Comparison of ENCODE assay signal across 20 cellular contexts in the genomic region with DNA sequence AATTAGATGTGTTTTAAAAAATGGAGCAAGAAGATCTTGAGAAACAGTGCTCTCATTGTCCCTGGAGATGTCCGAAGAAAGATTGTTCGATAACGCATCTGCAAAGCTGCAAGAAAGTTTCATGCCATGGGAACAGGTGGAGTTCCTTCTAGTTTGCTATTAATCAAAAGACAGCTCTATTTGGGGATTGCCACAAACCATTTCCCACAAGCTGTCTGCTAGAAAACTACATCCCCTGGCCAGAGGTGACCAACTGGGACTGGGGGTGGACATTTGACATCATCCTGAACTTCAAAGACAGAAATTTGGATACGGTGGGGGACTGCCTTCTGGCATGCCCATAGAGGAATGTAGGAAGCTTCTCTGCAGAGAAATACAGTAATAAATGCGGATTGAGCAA. TPM values are rescaled to one million over a fixed set of nuclear protein-coding genes. Genes with fewer than 3 reads are reported as not detected.
DNase-seq lines count a peak whose midpoint lies in the region; ATAC-seq, FAIRE-seq and TF ChIP-seq lines count a peak whose summit lies in the region.
"Had no signal": no experiment of that assay in that cellular context is flagged by ENCODE, and none has a peak within 500 bp of the region (broad histone marks: within the 10 kb centered on the region; RNA-seq: fewer than 3 reads in every experiment).

No MANE protein-coding gene starts in this region.

- no TSS peak for BruUV-seq in Panc1 (replicated peaks; lab: Mats Ljungman, UMichigan)

- 92% methylated on average over 5 of the region's 5 CpGs for WGBS in suprapubic skin

- intact Hi-C loops in Panc1 (cut with micrococcal nuclease; ENCODE audit: unreplicated experiment), result no loop called here

- in situ Hi-C loops in Panc1 (cut with HindIII; ENCODE audit: low pct_unique_long_range_greater_than_20kb, low sequenced_read_pairs), result no loop called here

- H3K4me3 ChIP-seq in Panc1 (ENCODE audit: low read depth in 2 of 2, low read length in 2 of 2) (no peak overlapping the region), suprapubic skin (no peak overlapping the region)
- H3K4me3 ChIP-seq: BLaER1, GM12878, GM23248, HAP-1 had no signal

- ATAC-seq in Panc1, result no peak
- no peak for ATAC-seq in GM21529 (IDR thresholded peaks at IDR 0.05; ENCODE audit: unreplicated experiment)
- ATAC-seq: GM12878 had no signal

- no peak for DNase-seq in HTR-8/SVneo (ENCODE audit: insufficient read length, low spot score)
- DNase-seq in Panc1 (ENCODE audit: low read depth, low spot score), result no peak
- peak; percentile 76 for DNase-seq in myocyte (ENCODE audit: low read depth)
- DNase-seq in suprapubic skin (ENCODE audit: low spot score in 2 of 2), result no peak
- DNase-seq in GF-D8 (lab: John Stamatoyannopoulos, UW), result no peak
- DNase-seq in NCI-H1092 (lab: John Stamatoyannopoulos, UW), result no peak
- DNase-seq in GM10266 (ENCODE audit: extremely low spot score), result no peak
- DNase-seq: CD4-positive, alpha-beta memory T cell; DMS153; DMS79; GDM1; GM23248 had no signal

- no peak for TF ChIP-seq EP300 in suprapubic skin (IDR thresholded peaks at IDR 0.05)

- CTCF ChIA-PET in Panc1 (lab: Charles Lee), result no interaction called here

- H3K9me3 ChIP-seq in Panc1 (ENCODE audit: control insufficient read depth, insufficient read depth, low read depth, low read length) (no peaks in the 10 kb centered on the region), suprapubic skin (no peaks in the 10 kb centered on the region)
- H3K9me3 ChIP-seq: BLaER1, HAP-1 had no signal

- TF ChIP-seq POLR2A in suprapubic skin (IDR thresholded peaks at IDR 0.05), result no peak

- peak; percentile 33 for FAIRE-seq in HTR-8/SVneo (lab: Jason Lieb, UNC)
- FAIRE-seq: A204.1, GM12878, GM19239 had no signal

- POLR2A ChIA-PET in Panc1 (lab: Charles Lee), result no interaction called here

- H3K4me1 ChIP-seq in Panc1 (ENCODE audit: control insufficient read depth, insufficient read depth, low read length), result peaks cover 14% of the 10 kb centered on the region
- H3K4me1 ChIP-seq in suprapubic skin, result peaks cover 21% of the 10 kb centered on the region
- H3K4me1 ChIP-seq: BLaER1, HAP-1 had no signal

- H3K27ac ChIP-seq in Panc1 (ENCODE audit: low read length) (peak overlapping the region; percentile 30; the same call in 1 of the 2 replicates), suprapubic skin (peak overlapping the region; percentile 24)
- H3K27ac ChIP-seq: BLaER1, GM23248 had no signal

- H3K27me3 ChIP-seq in Panc1 (ENCODE audit: control insufficient read depth, insufficient read depth, low read length) (no peaks in the 10 kb centered on the region), suprapubic skin (no peaks in the 10 kb centered on the region)
- H3K27me3 ChIP-seq: BLaER1 had no signal

- no peak for TF ChIP-seq CTCF in Panc1 (IDR thresholded peaks at IDR 0.05)
- no peak for TF ChIP-seq CTCF in suprapubic skin (IDR thresholded peaks at IDR 0.05)
- TF ChIP-seq CTCF in GM10266 (IDR thresholded peaks at IDR 0.05; ENCODE audit: control insufficient read depth, insufficient read depth, low read depth, missing control alignments), result no peak

- H3K36me3 ChIP-seq in Panc1 (ENCODE audit: control insufficient read depth, insufficient read depth, low read length) (no peaks in the 10 kb centered on the region), suprapubic skin (no peaks in the 10 kb centered on the region)
- H3K36me3 ChIP-seq: BLaER1, HAP-1 had no signal

RNA-seq across cellular contexts. Expression of a gene that starts 50.8 kb away (rescaled TPM):
- total RNA-seq in Panc1 (2021; ENCODE audit: unreplicated experiment), result 82.4 TPM
- 45.1 TPM for polyA plus RNA-seq in Panc1 (2012; ENCODE audit: insufficient read length)
- total RNA-seq in myocyte, result 15.6 and 40.0 TPM in 2 replicates
- polyA plus RNA-seq in myocyte (2012), result 16.5 TPM
- total RNA-seq in suprapubic skin, result 10 to 100 TPM; 20.0 to 44.3 (median 22.0) TPM
- total RNA-seq: CD4-positive, alpha-beta memory T cell; HT-29 had no signal
- polyA plus RNA-seq: CD14-positive monocyte had no signal
